9 cellular contexts compared by ENCODE assay signal in genomic region chr6:166330612-166331011, GRCh38. TPM values are rescaled to one million over a fixed set of nuclear protein-coding genes. Genes with fewer than 3 reads are reported as not detected.
DNase-seq lines count a peak whose midpoint lies in the region; ATAC-seq and TF ChIP-seq lines count a peak whose summit lies in the region.
"Had no signal": no experiment of that assay in that cellular context is flagged by ENCODE, and none has a peak within 500 bp of the region (broad histone marks: within the 10 kb centered on the region; RNA-seq: fewer than 3 reads in every experiment).

No MANE protein-coding gene starts in this region.

- H3K36me3 ChIP-seq in lower lobe of right lung: peaks cover 59% of the 10 kb centered on the region

- DNase-seq in AG08396 (ENCODE audit: low spot score) (peak; percentile 43), SK-MEL-5 (ENCODE audit: low read depth, low spot score) (peak; percentile 31), fibroblast of mammary gland (ENCODE audit: low read depth) (peak; percentile 43), lower lobe of right lung (no peak), NCI-H1694 (lab: John Stamatoyannopoulos, UW) (no peak), SKM-1 (lab: John Stamatoyannopoulos, UW; ENCODE audit: unreplicated experiment) (no peak), NCI-H1930 (lab: John Stamatoyannopoulos, UW) (no peak)

- H3K27ac ChIP-seq in lower lobe of right lung: no peak overlapping the region

- ATAC-seq in lower lobe of right lung (peak; percentile 63 to 65), GM18867 (IDR thresholded peaks at IDR 0.05; ENCODE audit: unreplicated experiment) (no peak)

- H3K9me3 ChIP-seq in lower lobe of right lung: no peaks in the 10 kb centered on the region

- TF ChIP-seq CTCF in fibroblast of mammary gland (conservative IDR thresholded peaks at IDR 0.05; ENCODE audit: control insufficient read depth, insufficient read depth, low read depth, low read length) (peak; percentile 7), lower lobe of right lung (IDR thresholded peaks at IDR 0.05) (no peak)

- H3K4me3 ChIP-seq in fibroblast of mammary gland (ENCODE audit: control insufficient read depth, low read depth, low read length): no peak overlapping the region
- no peak overlapping the region for H3K4me3 ChIP-seq in lower lobe of right lung
- H3K4me3 ChIP-seq: smooth muscle cell had no signal

- no peaks in the 10 kb centered on the region for H3K27me3 ChIP-seq in lower lobe of right lung (ENCODE audit: low read depth)

- intact Hi-C loops in lower lobe of right lung (cut with DNase I): no loop called here

- in situ Hi-C loops in SK-MEL-5 (cut with HindIII; ENCODE audit: low pct_unique_long_range_greater_than_20kb, low sequenced_read_pairs): no loop called here

- peaks cover 40% of the 10 kb centered on the region for H3K4me1 ChIP-seq in lower lobe of right lung

RNA-seq across cellular contexts. Expression of gene SFT2D1, which starts 11.7 kb away (rescaled TPM):
- total RNA-seq in SK-MEL-5 (2014; rRNA removed; shearing (Covaris generic)): 46.3 and 49.9 TPM in 2 replicates
- polyA plus RNA-seq in SK-MEL-5 (2015; cell fraction: cytosol; rRNA removed): 52.3 and 78.1 TPM in 2 replicates
- polyA plus RNA-seq in SK-MEL-5 (2015; cell fraction: nucleus; rRNA removed): 63.3 and 81.8 TPM in 2 replicates
- total RNA-seq in lower lobe of right lung: 52.8 TPM

RNA-seq across cellular contexts. Expression of gene PRR18, which starts 22.4 kb away (rescaled TPM):
- not detected in 2 replicates for total RNA-seq in SK-MEL-5 (2014; rRNA removed; shearing (Covaris generic))
- polyA plus RNA-seq in SK-MEL-5 (2015; cell fraction: cytosol; rRNA removed): not detected in 2 replicates
- not detected in 2 replicates for polyA plus RNA-seq in SK-MEL-5 (2015; cell fraction: nucleus; rRNA removed)
- 0.59 TPM for total RNA-seq in lower lobe of right lung
- total RNA-seq: smooth muscle cell had no signal
- polyA plus RNA-seq: smooth muscle cell had no signal

RNA-seq across cellular contexts. Expression of gene MPC1, which starts 52.1 kb away (rescaled TPM):
- 30.3 and 34.6 TPM in 2 replicates for total RNA-seq in SK-MEL-5 (2014; rRNA removed; shearing (Covaris generic))
- 19.4 and 20.2 TPM in 2 replicates for polyA plus RNA-seq in SK-MEL-5 (2015; cell fraction: cytosol; rRNA removed)
- polyA plus RNA-seq in SK-MEL-5 (2015; cell fraction: nucleus; rRNA removed): 24.7 and 25.0 TPM in 2 replicates
- 46.8 TPM for total RNA-seq in lower lobe of right lung

Comparison
In these comparisons a context has a peak if more than half of its experiments do, and no peak if none do; other contexts are left out.
1. DNase-seq: peak in AG08396 (single experiment), SK-MEL-5 (single experiment) and fibroblast of mammary gland (single experiment); none in lower lobe of right lung (single experiment), NCI-H1694 (single experiment), SKM-1 (single experiment) and NCI-H1930 (0 of 2).